In the genomic region with DNA sequence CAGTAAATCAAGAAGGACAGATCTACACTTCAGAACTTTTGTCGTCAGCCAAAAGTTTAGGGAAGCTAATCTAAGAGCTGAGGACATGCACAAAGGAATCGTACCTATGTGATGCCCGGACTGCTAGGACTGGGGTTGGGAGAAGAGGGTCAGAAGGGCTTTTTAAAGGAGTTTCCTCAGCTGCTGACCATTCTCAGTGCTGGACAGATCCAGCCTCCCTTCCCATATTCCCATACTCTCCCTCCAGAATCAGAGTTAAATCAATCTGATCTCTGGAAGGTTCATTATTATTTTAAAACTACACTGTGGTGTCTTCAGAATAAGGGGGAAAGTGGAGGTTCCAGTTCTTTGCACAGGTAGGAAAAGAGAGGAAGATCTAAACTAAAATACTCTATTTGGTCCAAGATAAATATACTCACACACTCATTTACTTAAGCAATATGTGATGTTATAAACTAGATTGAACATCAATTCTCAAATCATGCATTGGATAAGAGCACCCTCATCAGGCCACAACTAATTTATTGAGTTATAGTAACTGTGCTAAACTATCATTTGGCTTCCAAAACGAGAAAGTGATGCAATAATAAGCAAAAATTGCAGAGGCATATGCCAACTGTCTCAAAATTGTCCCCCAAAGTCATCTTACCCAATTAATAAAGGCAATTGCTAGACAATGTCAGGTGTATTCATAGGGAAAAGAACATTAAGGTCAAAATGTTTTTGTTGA, we compare ENCODE assay signal across 28 cellular contexts.
A peak's percentile ranks its signal among the peaks of the same experiment; 100 is the strongest.
DNase-seq lines count a peak whose midpoint lies in the region; ATAC-seq and TF ChIP-seq lines count a peak whose summit lies in the region.
"Had no signal": no experiment of that assay in that cellular context is flagged by ENCODE, and none has a peak within 500 bp of the region (broad histone marks: within the 10 kb centered on the region; RNA-seq: fewer than 3 reads in every experiment).

No MANE protein-coding gene starts in this region.

- H3K4me2 ChIP-seq in SK-N-SH (no peak overlapping the region), HCT116 (ENCODE audit: low read length) (no peak overlapping the region)

- no peak overlapping the region for H3K9ac ChIP-seq in SK-N-SH
- no peak overlapping the region for H3K9ac ChIP-seq in HCT116 (ENCODE audit: low read length)
- H3K9ac ChIP-seq in SK-N-MC (ENCODE audit: insufficient read length), result peak overlapping the region; percentile 43

- no peak for TF ChIP-seq EP300 in SK-N-SH (IDR thresholded peaks at IDR 0.05; ENCODE audit: borderline replicate concordance in 1 of 2, low read depth in 1 of 2, low read length in 1 of 2)

- RAD21 ChIA-PET in HCT116 (lab: Charles Lee; ENCODE audit: low non-redundant PET in 1 of 2, low total read pairs in 2 of 2, uncharacterized antibody in 2 of 2, unreplicated experiment in 2 of 2), result no interaction called here

- ATAC-seq in SK-N-SH treated with all-trans-retinoic acid at 6 μM for 48 hours, result no peak
- no peak for ATAC-seq in HCT116
- no peak for ATAC-seq in GM18520 (IDR thresholded peaks at IDR 0.05; ENCODE audit: unreplicated experiment)
- no peak for ATAC-seq in GM18511 (IDR thresholded peaks at IDR 0.05; ENCODE audit: unreplicated experiment)
- ATAC-seq in GM21786 (IDR thresholded peaks at IDR 0.05; ENCODE audit: unreplicated experiment), result no peak
- ATAC-seq: left lobe of liver; stimulated activated naive B cell treated with anti-CD40 and anti-IgM and Interleukin-4, amounts not matched to agents 10 μg/mL and 1 μg/mL and 100 μg/mL, for 72 hours; T-cell had no signal

- intact Hi-C loops in A673 (cut with micrococcal nuclease; ENCODE audit: unreplicated experiment) (no loop called here), HCT116 (cut with micrococcal nuclease) (no loop called here)

- 3% methylated on average over 4 of the region's 4 CpGs for WGBS in SK-N-SH (ENCODE audit: low lambda C conversion rate)

- H3K9me3 ChIP-seq in SK-N-SH (no peaks in the 10 kb centered on the region), A673 (ENCODE audit: low read depth, low read length, poor library complexity, severe bottlenecking) (no peaks in the 10 kb centered on the region), HCT116 (ENCODE audit: control insufficient read depth in 1 of 2, insufficient read depth in 1 of 2, low read depth in 1 of 2, low read length in 2 of 2) (no peaks in the 10 kb centered on the region), SK-N-MC (ENCODE audit: low read depth, low read length) (no peaks in the 10 kb centered on the region)
- H3K9me3 ChIP-seq: ovary, testis had no signal

- DNase-seq in SK-N-SH, result no peak
- peak; percentile 1 for DNase-seq in A673 (ENCODE audit: low spot score)
- no peak for DNase-seq in HCT116 (ENCODE audit: low read depth, low spot score)
- DNase-seq in SK-N-MC (ENCODE audit: low read depth, low spot score), result peak; percentile 42
- DNase-seq: activated CD4-positive, alpha-beta T cell treated with anti-CD3 and anti-CD28 coated beads, Interleukin-2, amount 10 ng/mL, durations not matched to agents 24 days and 14 days; activated naive CD4-positive, alpha-beta T cell treated with anti-CD3 and anti-CD28 coated beads for 36 hours; amniotic stem cell; cerebellar nuclear complex; dermis blood vessel endothelial cell; endodermal cell; glutamatergic neuron; mesenchymal stem cell; NCI-H1105; NCI-H1930; NCI-H524 treated with DMSO at 0.1 percent for 48 hours; ovary; retina; SIG-M5; small intestine; stimulated activated naive B cell treated with anti-CD40 and anti-IgM and Interleukin-4, amounts not matched to agents 10 μg/mL and 1 μg/mL and 100 μg/mL, for 72 hours; T-cell; testis; WERI-Rb-1 had no signal

- no peaks in the 10 kb centered on the region for H3K36me3 ChIP-seq in SK-N-SH (replicated peaks in 1 of 2; ENCODE audit: control insufficient read depth in 1 of 2, insufficient read depth in 2 of 2, low read length in 1 of 2)
- H3K36me3 ChIP-seq in A673 (ENCODE audit: insufficient read depth, low read length, poor library complexity, severe bottlenecking), result no peaks in the 10 kb centered on the region
- H3K36me3 ChIP-seq in HCT116 (ENCODE audit: control insufficient read depth in 1 of 2, insufficient read depth in 2 of 2, low read length in 2 of 2), result no peaks in the 10 kb centered on the region
- H3K36me3 ChIP-seq in SK-N-MC (ENCODE audit: insufficient read depth, low read length), result no peaks in the 10 kb centered on the region
- H3K36me3 ChIP-seq: ovary, WERI-Rb-1 had no signal

- H3K4me1 ChIP-seq in SK-N-SH (ENCODE audit: control insufficient read depth in 1 of 2, insufficient read depth in 2 of 2, low read depth in 1 of 2, low read length in 1 of 2) (no peaks in the 10 kb centered on the region), A673 (ENCODE audit: insufficient read depth, low read length, poor library complexity, severe bottlenecking) (no peaks in the 10 kb centered on the region), HCT116 (ENCODE audit: control insufficient read depth in 1 of 2, insufficient read depth in 2 of 2, low read length in 2 of 2) (no peaks in the 10 kb centered on the region)
- H3K4me1 ChIP-seq: testis had no signal

- POLR2A ChIA-PET in SK-N-SH (lab: Yijun Ruan, JAX) (no interaction called here), A673 (lab: Charles Lee; ENCODE audit: low non-redundant PET) (no interaction called here), HCT116 (lab: Charles Lee) (no interaction called here)

- no peak overlapping the region for H2AFZ ChIP-seq in SK-N-SH (ENCODE audit: low read depth)
- H2AFZ ChIP-seq in HCT116 (ENCODE audit: low read depth, low read length, poor library complexity, severe bottlenecking), result no peak overlapping the region

- TF ChIP-seq CTCF in SK-N-SH (IDR thresholded peaks at IDR 0.05) (no peak), A673 (conservative IDR thresholded peaks at IDR 0.05; ENCODE audit: low read depth, low read length) (no peak), HCT116 (IDR thresholded peaks at IDR 0.05 in 2 of 3, conservative IDR thresholded peaks at IDR 0.05 in 1 of 3; ENCODE audit: borderline replicate concordance in 1 of 3, insufficient read depth in 1 of 3, low read depth in 2 of 3, low read length in 2 of 3) (no peak)

- no peak for TF ChIP-seq POLR2A in HCT116 (IDR thresholded peaks at IDR 0.05; ENCODE audit: borderline replicate concordance, extremely low read depth, insufficient read depth, insufficient read length)

- H3K79me2 ChIP-seq in SK-N-SH (ENCODE audit: insufficient read depth) (no peaks in the 10 kb centered on the region), HCT116 (ENCODE audit: insufficient read depth, low read length) (no peaks in the 10 kb centered on the region)

- no peaks in the 10 kb centered on the region; the same call in 1 of the 2 replicates for H4K20me1 ChIP-seq in SK-N-SH (ENCODE audit: insufficient read depth)
- no peaks in the 10 kb centered on the region for H4K20me1 ChIP-seq in HCT116 (ENCODE audit: insufficient read depth)

- BruUV-seq in A673 (replicated peaks; lab: Mats Ljungman, UMichigan), result no TSS peak
- BruUV-seq in HCT116 (replicated peaks; lab: Mats Ljungman, UMichigan), result no TSS peak

- H3K4me3 ChIP-seq in SK-N-SH (ENCODE audit: low read depth in 2 of 2, low read length in 1 of 2) (no peak overlapping the region), A673 (ENCODE audit: low read depth, low read length, poor library complexity, severe bottlenecking) (no peak overlapping the region), HCT116 (replicated peaks in 1 of 2; ENCODE audit: low read depth in 1 of 2, low read length in 2 of 2) (no peak overlapping the region), SK-N-MC (no peak overlapping the region)
- H3K4me3 ChIP-seq: ovary, testis had no signal

- TF ChIP-seq RAD21 in SK-N-SH (IDR thresholded peaks at IDR 0.05; ENCODE audit: low read length), result no peak
- TF ChIP-seq RAD21 in HCT116 (IDR thresholded peaks at IDR 0.05; ENCODE audit: low read depth), result peak; percentile 24; the same call in 1 of the 2 replicates

- no peaks in the 10 kb centered on the region; the same call in 1 of the 2 replicates for H3K27me3 ChIP-seq in SK-N-SH (ENCODE audit: insufficient read depth)
- no peaks in the 10 kb centered on the region for H3K27me3 ChIP-seq in A673 (replicated peaks; ENCODE audit: insufficient read depth, low read depth, low read length, poor library complexity)
- H3K27me3 ChIP-seq in HCT116 (ENCODE audit: insufficient read depth, low read length), result peaks cover 31% of the 10 kb centered on the region
- H3K27me3 ChIP-seq: ovary, testis had no signal

- H3K9me2 ChIP-seq in SK-N-SH (no peaks in the 10 kb centered on the region), HCT116 (ENCODE audit: insufficient read depth) (no peaks in the 10 kb centered on the region)

- CTCF ChIA-PET in SK-N-SH (lab: Yijun Ruan, JAX), result no interaction called here
- CTCF ChIA-PET in A673 (lab: Charles Lee), result no interaction called here
- CTCF ChIA-PET in HCT116 (lab: Charles Lee), result no interaction called here

- no peaks in the 10 kb centered on the region for H3F3A ChIP-seq in SK-N-SH (replicated peaks; ENCODE audit: insufficient read depth)

- H3K27ac ChIP-seq in SK-N-SH (ENCODE audit: low read depth in 2 of 2, low read length in 1 of 2), result no peak overlapping the region
- no peak overlapping the region for H3K27ac ChIP-seq in A673 (ENCODE audit: low read depth, low read length, poor library complexity, severe bottlenecking)
- no peak overlapping the region for H3K27ac ChIP-seq in HCT116 (ENCODE audit: low read depth, low read length)
- peak overlapping the region; percentile 49; the same call in 1 of the 2 replicates for H3K27ac ChIP-seq in SK-N-MC
- H3K27ac ChIP-seq: ovary, testis, WERI-Rb-1 had no signal

TF ChIP-seq in SK-N-SH treated with all-trans-retinoic acid at 6 μM for 48 hours, 23 proteins besides CTCF, POLR2A, EP300 and RAD21 (continues in another document):
- TF ChIP-seq ZFP30 (CRISPR knock-in tag; IDR thresholded peaks at IDR 0.05), result no peak
- TF ChIP-seq CSDC2 (CRISPR knock-in tag; IDR thresholded peaks at IDR 0.05), result no peak
- no peak for TF ChIP-seq RARB (CRISPR knock-in tag; IDR thresholded peaks at IDR 0.05)
- TF ChIP-seq TCF4 (CRISPR knock-in tag; IDR thresholded peaks at IDR 0.05; ENCODE audit: borderline replicate concordance), result no peak
- no peak for TF ChIP-seq ESRRG (CRISPR knock-in tag; IDR thresholded peaks at IDR 0.05)
- no peak for TF ChIP-seq ZNF70 (CRISPR knock-in tag; IDR thresholded peaks at IDR 0.05)
- TF ChIP-seq TOX (CRISPR knock-in tag; IDR thresholded peaks at IDR 0.05; ENCODE audit: borderline replicate concordance), result no peak
- no peak for TF ChIP-seq PPARA (CRISPR knock-in tag; IDR thresholded peaks at IDR 0.05; ENCODE audit: borderline replicate concordance)

TF ChIP-seq in HCT116, 20 proteins besides CTCF, POLR2A, EP300 and RAD21 (continues in another document):
- TF ChIP-seq JUND (IDR thresholded peaks at IDR 0.05) (no peak), EZH2 (IDR thresholded peaks at IDR 0.05) (no peak), CEBPB (IDR thresholded peaks at IDR 0.05; ENCODE audit: low read depth) (peak; percentile 29; the same call in 1 of the 2 replicates), ZFX (IDR thresholded peaks at IDR 0.05) (no peak), FOSL1 (IDR thresholded peaks at IDR 0.05; ENCODE audit: low read depth) (no peak), SP1 (IDR thresholded peaks at IDR 0.05; ENCODE audit: low read depth) (no peak)
- TF ChIP-seq, protein P1, sequence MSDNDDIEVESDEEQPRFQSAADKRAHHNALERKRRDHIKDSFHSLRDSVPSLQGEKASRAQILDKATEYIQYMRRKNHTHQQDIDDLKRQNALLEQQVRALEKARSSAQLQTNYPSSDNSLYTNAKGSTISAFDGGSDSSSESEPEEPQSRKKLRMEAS (IDR thresholded peaks at IDR 0.05), result no peak

Comparison
In these comparisons a context has a peak if more than half of its experiments do, and no peak if none do; other contexts are left out.
1. DNase-seq: peak in A673 (single experiment) and SK-N-MC (single experiment); none in SK-N-SH (single experiment) and HCT116 (single experiment).